1 cellular context compared by ENCODE assay signal in genomic region chr2:200356794-200357472, GRCh38.
TF ChIP-seq lines count a peak whose summit lies in the region.

No MANE protein-coding gene starts in this region.

TF ChIP-seq in HEK293, 187 proteins besides CTCF, POLR2A, EP300 and RAD21 (continued from another document):
- TF ChIP-seq TSHZ1 (tag by site-specific recombination; IDR thresholded peaks at IDR 0.05; ENCODE audit: borderline replicate concordance): no peak
- no peak for TF ChIP-seq ZNF132 (tag by site-specific recombination; IDR thresholded peaks at IDR 0.05; ENCODE audit: borderline replicate concordance)
- TF ChIP-seq MZF1 (tag by site-specific recombination; IDR thresholded peaks at IDR 0.05; ENCODE audit: borderline replicate concordance): peak; percentile 89
- TF ChIP-seq OSR2 (tag by site-specific recombination; IDR thresholded peaks at IDR 0.05): no peak
- TF ChIP-seq ZNF10 (tag by site-specific recombination; IDR thresholded peaks at IDR 0.05): no peak
- TF ChIP-seq, protein P1, sequence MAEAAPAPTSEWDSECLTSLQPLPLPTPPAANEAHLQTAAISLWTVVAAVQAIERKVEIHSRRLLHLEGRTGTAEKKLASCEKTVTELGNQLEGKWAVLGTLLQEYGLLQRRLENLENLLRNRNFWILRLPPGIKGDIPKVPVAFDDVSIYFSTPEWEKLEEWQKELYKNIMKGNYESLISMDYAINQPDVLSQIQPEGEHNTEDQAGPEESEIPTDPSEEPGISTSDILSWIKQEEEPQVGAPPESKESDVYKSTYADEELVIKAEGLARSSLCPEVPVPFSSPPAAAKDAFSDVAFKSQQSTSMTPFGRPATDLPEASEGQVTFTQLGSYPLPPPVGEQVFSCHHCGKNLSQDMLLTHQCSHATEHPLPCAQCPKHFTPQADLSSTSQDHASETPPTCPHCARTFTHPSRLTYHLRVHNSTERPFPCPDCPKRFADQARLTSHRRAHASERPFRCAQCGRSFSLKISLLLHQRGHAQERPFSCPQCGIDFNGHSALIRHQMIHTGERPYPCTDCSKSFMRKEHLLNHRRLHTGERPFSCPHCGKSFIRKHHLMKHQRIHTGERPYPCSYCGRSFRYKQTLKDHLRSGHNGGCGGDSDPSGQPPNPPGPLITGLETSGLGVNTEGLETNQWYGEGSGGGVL (tag by site-specific recombination; IDR thresholded peaks at IDR 0.05): peak; percentile 70
- no peak for TF ChIP-seq ZBTB20 (tag by site-specific recombination; IDR thresholded peaks at IDR 0.05)
- TF ChIP-seq GLIS1 (tag by site-specific recombination; IDR thresholded peaks at IDR 0.05): 0 out of 2 replicates have a peak, but pooled peaks have one; percentile 24
- TF ChIP-seq FEZF1 (tag by site-specific recombination; IDR thresholded peaks at IDR 0.05): peak; percentile 77
- TF ChIP-seq ZNF791 (tag by site-specific recombination; IDR thresholded peaks at IDR 0.05): no peak
- no peak for TF ChIP-seq ZNF391 (tag by site-specific recombination; IDR thresholded peaks at IDR 0.05; ENCODE audit: borderline replicate concordance, low read depth)
- TF ChIP-seq ZNF747 (tag by site-specific recombination; IDR thresholded peaks at IDR 0.05): no peak
- no peak for TF ChIP-seq ZFP3 (tag by site-specific recombination; IDR thresholded peaks at IDR 0.05; ENCODE audit: low read depth)
- TF ChIP-seq HOXC10 (CRISPR knock-in tag; IDR thresholded peaks at IDR 0.05): no peak
- 0 out of 2 replicates have a peak, but pooled peaks have one; percentile 28 for TF ChIP-seq ZNF335 (tag by site-specific recombination; conservative IDR thresholded peaks at IDR 0.05)
- TF ChIP-seq, protein P2, sequence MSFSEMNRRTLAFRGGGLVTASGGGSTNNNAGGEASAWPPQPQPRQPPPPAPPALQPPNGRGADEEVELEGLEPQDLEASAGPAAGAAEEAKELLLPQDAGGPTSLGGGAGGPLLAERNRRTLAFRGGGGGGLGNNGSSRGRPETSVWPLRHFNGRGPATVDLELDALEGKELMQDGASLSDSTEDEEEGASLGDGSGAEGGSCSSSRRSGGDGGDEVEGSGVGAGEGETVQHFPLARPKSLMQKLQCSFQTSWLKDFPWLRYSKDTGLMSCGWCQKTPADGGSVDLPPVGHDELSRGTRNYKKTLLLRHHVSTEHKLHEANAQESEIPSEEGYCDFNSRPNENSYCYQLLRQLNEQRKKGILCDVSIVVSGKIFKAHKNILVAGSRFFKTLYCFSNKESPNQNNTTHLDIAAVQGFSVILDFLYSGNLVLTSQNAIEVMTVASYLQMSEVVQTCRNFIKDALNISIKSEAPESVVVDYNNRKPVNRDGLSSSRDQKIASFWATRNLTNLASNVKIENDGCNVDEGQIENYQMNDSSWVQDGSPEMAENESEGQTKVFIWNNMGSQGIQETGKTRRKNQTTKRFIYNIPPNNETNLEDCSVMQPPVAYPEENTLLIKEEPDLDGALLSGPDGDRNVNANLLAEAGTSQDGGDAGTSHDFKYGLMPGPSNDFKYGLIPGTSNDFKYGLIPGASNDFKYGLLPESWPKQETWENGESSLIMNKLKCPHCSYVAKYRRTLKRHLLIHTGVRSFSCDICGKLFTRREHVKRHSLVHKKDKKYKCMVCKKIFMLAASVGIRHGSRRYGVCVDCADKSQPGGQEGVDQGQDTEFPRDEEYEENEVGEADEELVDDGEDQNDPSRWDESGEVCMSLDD (tag by site-specific recombination; IDR thresholded peaks at IDR 0.05): no peak
- no peak for TF ChIP-seq ZFP69B (tag by site-specific recombination; IDR thresholded peaks at IDR 0.05)
- TF ChIP-seq ZNF623 (tag by site-specific recombination; IDR thresholded peaks at IDR 0.05): no peak
- no peak for TF ChIP-seq ZNF214 (tag by site-specific recombination; IDR thresholded peaks at IDR 0.05; ENCODE audit: borderline replicate concordance)
- TF ChIP-seq ZBTB8A (tag by site-specific recombination; IDR thresholded peaks at IDR 0.05): no peak
- TF ChIP-seq ZNF121 (tag by site-specific recombination; IDR thresholded peaks at IDR 0.05): no peak
- TF ChIP-seq ZNF366 (tag by site-specific recombination; conservative IDR thresholded peaks at IDR 0.05): no peak
- TF ChIP-seq YY2 (tag by site-specific recombination; IDR thresholded peaks at IDR 0.05): no peak
